In genomic region chr1:201191723-201192477, GRCh38 we compare ENCODE assay signal across 9 cellular contexts. TPM values are rescaled to one million over a fixed set of nuclear protein-coding genes. Genes with fewer than 3 reads are reported as not detected.
DNase-seq lines count a peak whose midpoint lies in the region; ATAC-seq, FAIRE-seq and TF ChIP-seq lines count a peak whose summit lies in the region.
"Had no signal": no experiment of that assay in that cellular context is flagged by ENCODE, and none has a peak within 500 bp of the region (broad histone marks: within the 10 kb centered on the region; RNA-seq: fewer than 3 reads in every experiment).

No MANE protein-coding gene starts in this region.

- no peaks in the 10 kb centered on the region for H3K36me3 ChIP-seq in bronchial epithelial cell (ENCODE audit: control insufficient read depth, insufficient read depth, low read length)
- H3K36me3 ChIP-seq in skeletal muscle satellite cell (ENCODE audit: insufficient read depth, low read length): no peaks in the 10 kb centered on the region
- H3K36me3 ChIP-seq in SJCRH30: no peaks in the 10 kb centered on the region

- H3K27ac ChIP-seq in SJCRH30: no peak overlapping the region

- H3K27me3 ChIP-seq in bronchial epithelial cell (ENCODE audit: control insufficient read depth, insufficient read depth, low read length) (peaks cover 3% of the 10 kb centered on the region), skeletal muscle satellite cell (ENCODE audit: control insufficient read depth, insufficient read depth, low read length) (no peaks in the 10 kb centered on the region), SJCRH30 (no peaks in the 10 kb centered on the region)

- H3K9ac ChIP-seq in skeletal muscle satellite cell (ENCODE audit: low read depth, low read length): peak overlapping the region; percentile 35

- DNase-seq in AG20443 (ENCODE audit: low spot score) (peak; percentile 85), NB4 (ENCODE audit: low read depth) (peak; percentile 48), bronchial epithelial cell (ENCODE audit: low read depth) (peak; percentile 97), SJCRH30 (no peak), DMS 273 treated with DMSO at 0.1 percent for 48 hours (lab: John Stamatoyannopoulos, UW) (no peak)
- DNase-seq: NCI-H446 treated with DMSO at 0.1 percent for 48 hours had no signal

- ATAC-seq in HG03342 (IDR thresholded peaks at IDR 0.05; ENCODE audit: unreplicated experiment) (no peak), GM21528 (IDR thresholded peaks at IDR 0.05; ENCODE audit: low FRiP score, unreplicated experiment) (no peak)

- H3K9me3 ChIP-seq in skeletal muscle satellite cell (replicated peaks; ENCODE audit: low read length) (no peaks in the 10 kb centered on the region), SJCRH30 (replicated peaks) (no peaks in the 10 kb centered on the region)

- TF ChIP-seq POLR2A in NB4 (IDR thresholded peaks at IDR 0.05; ENCODE audit: extremely low read depth, insufficient read length): no peak

- no peak for FAIRE-seq in bronchial epithelial cell (lab: Jason Lieb, UNC)

- H3K4me3 ChIP-seq in NB4 (ENCODE audit: low read depth, low read length) (no peak overlapping the region), bronchial epithelial cell (ENCODE audit: low read depth, low read length) (no peak overlapping the region), skeletal muscle satellite cell (ENCODE audit: low read length) (peak overlapping the region; percentile 35), SJCRH30 (no peak overlapping the region)

- H3K4me1 ChIP-seq in skeletal muscle satellite cell (ENCODE audit: control insufficient read depth, insufficient read depth, low read length) (peaks cover 27% of the 10 kb centered on the region), SJCRH30 (peaks cover 6% of the 10 kb centered on the region; the same call in 1 of the 2 replicates)

- no peak for TF ChIP-seq CTCF in NB4 (IDR thresholded peaks at IDR 0.05; ENCODE audit: low read depth, low read length)
- TF ChIP-seq CTCF in bronchial epithelial cell (IDR thresholded peaks at IDR 0.05; ENCODE audit: insufficient read depth, low read length, severe bottlenecking): no peak

- H3K4me2 ChIP-seq in skeletal muscle satellite cell (ENCODE audit: low read length): peak overlapping the region; percentile 22

RNA-seq across cellular contexts. Expression of gene IGFN1, which starts 1.3 kb away (rescaled TPM):
- total RNA-seq in bronchial epithelial cell: under 0.01 and 0.26 TPM in 2 replicates
- under 0.01 and 0.25 TPM in 2 replicates for total RNA-seq in skeletal muscle satellite cell (2012; rRNA removed)
- total RNA-seq in SJCRH30 (2014; rRNA removed; shearing (Covaris generic)): not detected in 2 replicates

RNA-seq across cellular contexts. Expression of gene TMEM9, which starts 37.6 kb away (rescaled TPM):
- total RNA-seq in bronchial epithelial cell: 66.9 and 104 TPM in 2 replicates
- total RNA-seq in skeletal muscle satellite cell (2012; rRNA removed): 29.2 and 36.3 TPM in 2 replicates
- total RNA-seq in SJCRH30 (2014; rRNA removed; shearing (Covaris generic)): 83.5 and 87.4 TPM in 2 replicates

Comparison
In these comparisons a context has a peak if more than half of its experiments do, and no peak if none do; other contexts are left out.
1. DNase-seq: peak in AG20443 (single experiment), NB4 (single experiment) and bronchial epithelial cell (single experiment); none in SJCRH30 (0 of 2) and DMS 273 treated with DMSO at 0.1 percent for 48 hours (single experiment).